Comparison of ENCODE assay signal across 1 cellular context in the genomic region with DNA sequence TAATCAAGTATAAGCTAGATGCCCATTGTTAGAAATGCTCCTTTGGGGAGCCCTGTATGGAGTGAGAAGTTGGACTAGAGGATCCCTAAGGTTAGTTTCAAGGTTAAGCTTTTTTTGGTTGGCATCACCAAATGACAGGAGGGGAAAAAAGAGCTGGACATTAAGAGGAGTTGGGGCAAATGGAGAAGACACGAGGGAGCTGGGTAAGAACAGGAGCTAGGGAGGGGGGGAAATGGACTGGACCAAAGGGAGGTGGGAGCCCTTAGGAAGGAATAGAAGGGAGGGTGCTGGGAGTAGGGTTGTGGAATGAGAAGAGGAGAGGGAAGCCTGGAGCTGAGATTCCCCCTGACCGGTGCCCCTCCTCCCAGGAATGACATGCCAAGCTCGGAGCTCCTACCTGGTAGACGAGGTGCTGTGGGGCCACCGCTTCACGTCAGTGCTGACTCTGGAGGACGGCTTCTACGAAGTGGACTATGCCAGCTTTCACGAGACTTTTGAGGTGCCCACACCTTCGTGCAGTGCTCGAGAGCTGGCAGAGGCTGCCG.
TF ChIP-seq lines count a peak whose summit lies in the region.

No MANE protein-coding gene starts in this region.

TF ChIP-seq in IMR-90, 13 proteins besides CTCF, POLR2A, EP300 and RAD21 (continued from another document):
- TF ChIP-seq, protein P1, sequence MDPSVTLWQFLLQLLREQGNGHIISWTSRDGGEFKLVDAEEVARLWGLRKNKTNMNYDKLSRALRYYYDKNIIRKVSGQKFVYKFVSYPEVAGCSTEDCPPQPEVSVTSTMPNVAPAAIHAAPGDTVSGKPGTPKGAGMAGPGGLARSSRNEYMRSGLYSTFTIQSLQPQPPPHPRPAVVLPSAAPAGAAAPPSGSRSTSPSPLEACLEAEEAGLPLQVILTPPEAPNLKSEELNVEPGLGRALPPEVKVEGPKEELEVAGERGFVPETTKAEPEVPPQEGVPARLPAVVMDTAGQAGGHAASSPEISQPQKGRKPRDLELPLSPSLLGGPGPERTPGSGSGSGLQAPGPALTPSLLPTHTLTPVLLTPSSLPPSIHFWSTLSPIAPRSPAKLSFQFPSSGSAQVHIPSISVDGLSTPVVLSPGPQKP (IDR thresholded peaks at IDR 0.05; ENCODE audit: borderline replicate concordance, low read depth, low read length) = no peak
- TF ChIP-seq RCOR1 (IDR thresholded peaks at IDR 0.05; ENCODE audit: insufficient replicate concordance, low read length) = no peak
- TF ChIP-seq CEBPB (IDR thresholded peaks at IDR 0.05; ENCODE audit: low read depth, low read length) = no peak
- TF ChIP-seq CHD1 (IDR thresholded peaks at IDR 0.05; ENCODE audit: low read depth, low read length) = no peak
- TF ChIP-seq BHLHE40 (IDR thresholded peaks at IDR 0.05; ENCODE audit: low read depth, low read length) = no peak
TF ChIP-seq in IMR-90: peak in this region for 0.
